ENCODE assay signal across 8 cellular contexts in the genomic region with DNA sequence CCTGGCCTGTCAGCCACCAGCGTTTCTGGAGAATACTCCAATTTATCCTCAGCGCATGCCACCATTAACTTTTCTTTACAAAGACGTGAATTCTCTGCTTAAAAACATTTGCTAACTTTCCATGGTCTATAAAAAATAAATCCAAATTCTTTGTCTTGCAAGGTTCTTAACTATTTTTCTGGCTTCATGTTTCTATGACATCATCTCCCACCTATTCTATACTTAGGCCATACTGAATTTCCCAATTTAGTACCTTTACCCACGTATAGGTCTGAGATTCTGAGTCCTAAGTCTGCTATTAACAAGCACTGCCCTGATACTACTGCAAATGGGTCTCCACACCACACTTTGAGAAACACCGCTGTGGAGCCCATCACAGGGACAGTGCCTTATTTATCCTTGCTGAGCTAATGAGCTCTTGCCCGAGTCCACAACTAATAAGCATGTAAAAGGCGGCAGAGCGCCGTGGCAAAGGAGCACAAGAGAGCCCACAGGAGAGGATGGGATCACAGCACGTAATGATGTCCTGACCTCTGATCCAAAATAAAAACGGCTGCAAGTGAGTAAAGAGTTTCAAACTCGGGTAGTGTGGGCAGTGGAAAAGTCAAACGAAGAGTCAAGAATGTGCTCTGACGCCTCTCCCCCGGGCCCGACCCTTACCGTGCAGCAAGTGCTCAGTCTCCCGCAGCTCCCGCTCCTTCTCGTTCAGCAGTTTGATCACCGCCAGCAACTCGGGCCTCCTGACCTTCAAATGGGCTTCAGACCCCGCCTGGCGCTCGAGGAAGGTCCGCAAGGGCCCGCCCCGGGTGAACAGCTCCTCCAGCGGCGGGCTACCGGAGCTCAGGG. TPM values are rescaled to one million over a fixed set of nuclear protein-coding genes. Genes with fewer than 3 reads are reported as not detected.
A peak's percentile ranks its signal among the peaks of the same experiment; 100 is the strongest.
DNase-seq lines count a peak whose midpoint lies in the region; ATAC-seq and TF ChIP-seq lines count a peak whose summit lies in the region.

No MANE protein-coding gene starts in this region.

- POLR2A ChIA-PET in WTC11 (lab: Charles Lee): interaction anchor here (4.2 kb wide), 1 partner anchor 19 kb away, joined by 16 read pairs; a partner anchor contains a TSS

- DNase-seq in COLO668 (lab: John Stamatoyannopoulos, UW; ENCODE audit: unreplicated experiment) (peak; percentile 10), WTC11 (ENCODE audit: low spot score) (no peak), fibroblast of lung (ENCODE audit: low read depth in 2 of 2) (peak in 1 of 2 donors; percentile 22), HuH-7.5 (ENCODE audit: low spot score) (no peak), DMS153 (lab: John Stamatoyannopoulos, UW) (no peak)

- H4K20me1 ChIP-seq in fibroblast of lung (ENCODE audit: control insufficient read depth, extremely low read depth, insufficient read depth, low read length): no peaks in the 10 kb centered on the region

- H3K4me3 Mint-ChIP-seq in WTC11: peak overlapping the region; percentile 96

- peak overlapping the region; percentile 69 for H3K27ac Mint-ChIP-seq in WTC11

- H3K27ac ChIP-seq in fibroblast of lung (ENCODE audit: insufficient read depth, low read length): peak overlapping the region; percentile 92

- H3K27me3 ChIP-seq in fibroblast of lung (ENCODE audit: control insufficient read depth, insufficient read depth, low read length) (no peaks in the 10 kb centered on the region), neuron (ENCODE audit: insufficient read depth, low read length) (no peaks in the 10 kb centered on the region)

- peaks cover 55% of the 10 kb centered on the region for H3K79me2 ChIP-seq in fibroblast of lung (ENCODE audit: control insufficient read depth, insufficient read depth, low read length)

- TF ChIP-seq CTCF in WTC11 (IDR thresholded peaks at IDR 0.05) (no peak), fibroblast of lung (conservative IDR thresholded peaks at IDR 0.05 in 1 of 2, IDR thresholded peaks at IDR 0.05 in 1 of 2; ENCODE audit: low read depth in 1 of 2, low read length in 2 of 2) (no peak)

- peak overlapping the region; percentile 92 for H3K4me2 ChIP-seq in fibroblast of lung (ENCODE audit: extremely low read depth, insufficient read depth, low read length)

- H3K4me3 ChIP-seq in fibroblast of lung (replicated peaks in 1 of 4; ENCODE audit: control extremely low read depth in 1 of 4, insufficient read depth in 1 of 4, low read depth in 3 of 4, low read length in 4 of 4) (peak overlapping the region; percentile 55 to 97 (median 68)), neuron (ENCODE audit: low read length) (peak overlapping the region; percentile 92)

- H3K9me3 ChIP-seq in fibroblast of lung (ENCODE audit: control insufficient read depth, insufficient read depth, low read depth, low read length) (no peaks in the 10 kb centered on the region), neuron (ENCODE audit: low read length) (no peaks in the 10 kb centered on the region)

- peak overlapping the region; percentile 82 for H3K9ac ChIP-seq in fibroblast of lung (ENCODE audit: insufficient read depth, low read length)

- no peaks in the 10 kb centered on the region for H3K27me3 Mint-ChIP-seq in WTC11 (ENCODE audit: low read depth)

- CTCF ChIA-PET in WTC11 (lab: Charles Lee): interaction anchor here (0.7 kb wide), 1 partner anchor 407 kb away, joined by 3 read pairs; no protein-coding TSS in a partner anchor

- H2AFZ ChIP-seq in fibroblast of lung (ENCODE audit: low read length) (no peak overlapping the region), neuron (ENCODE audit: low read depth, low read length) (no peak overlapping the region)

- ATAC-seq in GM19351 (IDR thresholded peaks at IDR 0.05; ENCODE audit: unreplicated experiment): peak; percentile 27
- ATAC-seq in HG03439 (IDR thresholded peaks at IDR 0.05; ENCODE audit: unreplicated experiment): peak; percentile 25
- ATAC-seq in WTC11: peak; percentile 8

- peaks cover 11% of the 10 kb centered on the region for H3K36me3 Mint-ChIP-seq in WTC11

- H3K4me1 ChIP-seq in fibroblast of lung (ENCODE audit: control insufficient read depth, extremely low read depth, insufficient read depth, low read length) (peaks cover 2% of the 10 kb centered on the region), neuron (ENCODE audit: insufficient read depth, low read length) (peaks cover 22% of the 10 kb centered on the region)

- H3K4me1 Mint-ChIP-seq in WTC11: peaks cover 23% of the 10 kb centered on the region

- no peaks in the 10 kb centered on the region for H3K9me3 Mint-ChIP-seq in WTC11

- H3K36me3 ChIP-seq in fibroblast of lung (ENCODE audit: control insufficient read depth, insufficient read depth, low read length) (no peaks in the 10 kb centered on the region), neuron (ENCODE audit: insufficient read depth, low read length) (peaks cover 12% of the 10 kb centered on the region)

TF ChIP-seq in WTC11, 78 proteins besides CTCF, POLR2A, EP300 and RAD21 (continues in another document):
- TF ChIP-seq, protein P1, sequence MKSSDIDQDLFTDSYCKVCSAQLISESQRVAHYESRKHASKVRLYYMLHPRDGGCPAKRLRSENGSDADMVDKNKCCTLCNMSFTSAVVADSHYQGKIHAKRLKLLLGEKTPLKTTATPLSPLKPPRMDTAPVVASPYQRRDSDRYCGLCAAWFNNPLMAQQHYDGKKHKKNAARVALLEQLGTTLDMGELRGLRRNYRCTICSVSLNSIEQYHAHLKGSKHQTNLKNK (CRISPR knock-in tag; IDR thresholded peaks at IDR 0.05): no peak
- TF ChIP-seq, protein P2, sequence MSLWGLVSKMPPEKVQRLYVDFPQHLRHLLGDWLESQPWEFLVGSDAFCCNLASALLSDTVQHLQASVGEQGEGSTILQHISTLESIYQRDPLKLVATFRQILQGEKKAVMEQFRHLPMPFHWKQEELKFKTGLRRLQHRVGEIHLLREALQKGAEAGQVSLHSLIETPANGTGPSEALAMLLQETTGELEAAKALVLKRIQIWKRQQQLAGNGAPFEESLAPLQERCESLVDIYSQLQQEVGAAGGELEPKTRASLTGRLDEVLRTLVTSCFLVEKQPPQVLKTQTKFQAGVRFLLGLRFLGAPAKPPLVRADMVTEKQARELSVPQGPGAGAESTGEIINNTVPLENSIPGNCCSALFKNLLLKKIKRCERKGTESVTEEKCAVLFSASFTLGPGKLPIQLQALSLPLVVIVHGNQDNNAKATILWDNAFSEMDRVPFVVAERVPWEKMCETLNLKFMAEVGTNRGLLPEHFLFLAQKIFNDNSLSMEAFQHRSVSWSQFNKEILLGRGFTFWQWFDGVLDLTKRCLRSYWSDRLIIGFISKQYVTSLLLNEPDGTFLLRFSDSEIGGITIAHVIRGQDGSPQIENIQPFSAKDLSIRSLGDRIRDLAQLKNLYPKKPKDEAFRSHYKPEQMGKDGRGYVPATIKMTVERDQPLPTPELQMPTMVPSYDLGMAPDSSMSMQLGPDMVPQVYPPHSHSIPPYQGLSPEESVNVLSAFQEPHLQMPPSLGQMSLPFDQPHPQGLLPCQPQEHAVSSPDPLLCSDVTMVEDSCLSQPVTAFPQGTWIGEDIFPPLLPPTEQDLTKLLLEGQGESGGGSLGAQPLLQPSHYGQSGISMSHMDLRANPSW (CRISPR knock-in tag; conservative IDR thresholded peaks at IDR 0.05; ENCODE audit: low read depth): no peak
- TF ChIP-seq, protein P3, sequence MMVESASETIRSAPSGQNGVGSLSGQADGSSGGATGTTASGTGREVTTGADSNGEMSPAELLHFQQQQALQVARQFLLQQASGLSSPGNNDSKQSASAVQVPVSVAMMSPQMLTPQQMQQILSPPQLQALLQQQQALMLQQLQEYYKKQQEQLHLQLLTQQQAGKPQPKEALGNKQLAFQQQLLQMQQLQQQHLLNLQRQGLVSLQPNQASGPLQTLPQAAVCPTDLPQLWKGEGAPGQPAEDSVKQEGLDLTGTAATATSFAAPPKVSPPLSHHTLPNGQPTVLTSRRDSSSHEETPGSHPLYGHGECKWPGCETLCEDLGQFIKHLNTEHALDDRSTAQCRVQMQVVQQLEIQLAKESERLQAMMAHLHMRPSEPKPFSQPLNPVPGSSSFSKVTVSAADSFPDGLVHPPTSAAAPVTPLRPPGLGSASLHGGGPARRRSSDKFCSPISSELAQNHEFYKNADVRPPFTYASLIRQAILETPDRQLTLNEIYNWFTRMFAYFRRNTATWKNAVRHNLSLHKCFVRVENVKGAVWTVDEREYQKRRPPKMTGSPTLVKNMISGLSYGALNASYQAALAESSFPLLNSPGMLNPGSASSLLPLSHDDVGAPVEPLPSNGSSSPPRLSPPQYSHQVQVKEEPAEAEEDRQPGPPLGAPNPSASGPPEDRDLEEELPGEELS (CRISPR knock-in tag; IDR thresholded peaks at IDR 0.05): 0 out of 2 replicates have a peak, but pooled peaks have one; percentile 0
- no peak for TF ChIP-seq GRHL2 (CRISPR knock-in tag; IDR thresholded peaks at IDR 0.05; ENCODE audit: insufficient replicate concordance, severe bottlenecking)

RNA-seq across cellular contexts. Expression of a gene that starts 0.5 kb away (rescaled TPM):
- total RNA-seq in WTC11 (2021) (15.3 to 16.6 TPM (median 15.8 TPM) in 3 replicates), fibroblast of lung (13.4 and 15.7 TPM in 2 replicates)
- 17.8 and 20.0 TPM in 2 replicates for polyA plus RNA-seq in fibroblast of lung
- polyA plus RNA-seq in fibroblast of lung (2012): 14.2 and 17.5 TPM in 2 replicates
- 0.37 and 0.47 TPM in 2 replicates for polyA minus RNA-seq in fibroblast of lung (ENCODE audit: low replicate concordance)

RNA-seq across cellular contexts. Expression of a gene that starts 19.1 kb away (rescaled TPM):
- total RNA-seq in WTC11 (2021) (40.5 to 47.4 TPM (median 42.3 TPM) in 3 replicates), fibroblast of lung (6.9 and 8.4 TPM in 2 replicates)
- 11.7 and 26.1 TPM in 2 replicates for polyA plus RNA-seq in fibroblast of lung
- polyA plus RNA-seq in fibroblast of lung (2012): 7.9 and 16.8 TPM in 2 replicates
- polyA minus RNA-seq in fibroblast of lung (ENCODE audit: low replicate concordance): 0.12 and 1.0 TPM in 2 replicates
